In genomic region chr12:121781751-121782615, GRCh38 we compare ENCODE assay signal across 7 cellular contexts. TPM values are rescaled to one million over a fixed set of nuclear protein-coding genes. Genes with fewer than 3 reads are reported as not detected.
DNase-seq lines count a peak whose midpoint lies in the region; ATAC-seq, FAIRE-seq and TF ChIP-seq lines count a peak whose summit lies in the region.

No MANE protein-coding gene starts in this region.

- H3K9me3 Mint-ChIP-seq in WTC11, result no peaks in the 10 kb centered on the region

- POLR2A ChIA-PET in WTC11 (lab: Charles Lee), result interaction anchor here (1.0 to 1.4 kb wide), 2 partner anchors 12 to 106 kb away, joined by 3 to 7 read pairs; partner anchors contain the start of genes PSMD9 and RHOF

- DNase-seq in WTC11 (ENCODE audit: low spot score) (no peak), fibroblast of mammary gland (ENCODE audit: low read depth) (peak; percentile 63), small intestine (no peak), NCI-H748 (lab: John Stamatoyannopoulos, UW; ENCODE audit: unreplicated experiment) (no peak), DMS114 treated with DMSO at 0.1 percent for 48 hours (lab: John Stamatoyannopoulos, UW; ENCODE audit: unreplicated experiment) (no peak)

- H3K27me3 ChIP-seq in small intestine (ENCODE audit: control insufficient read depth in 2 of 2, insufficient read depth in 2 of 2, low read length in 2 of 2), result no peaks in the 10 kb centered on the region

- peaks cover 11% of the 10 kb centered on the region for H3K36me3 Mint-ChIP-seq in WTC11

- H3K27ac ChIP-seq in small intestine (ENCODE audit: low read depth in 1 of 2, low read length in 1 of 2), result peak overlapping the region; percentile 17 to 45

- CTCF ChIA-PET in WTC11 (lab: Charles Lee), result interaction anchor here (0.6 to 15.3 kb wide), 7 partner anchors 9 to 432 kb away, joined by 3 to 227 read pairs (median 3); partner anchors contain the start of genes RHOF and TMEM120B

- peaks cover 14% of the 10 kb centered on the region for H3K4me1 Mint-ChIP-seq in WTC11

- FAIRE-seq in small intestine (lab: Jason Lieb, UNC), result no peak

- peak overlapping the region; percentile 50; the same call in 1 of the 2 replicates for H3K27ac Mint-ChIP-seq in WTC11

- H3K4me1 ChIP-seq in small intestine (ENCODE audit: control insufficient read depth in 2 of 2, insufficient read depth in 1 of 2, low read depth in 1 of 2, low read length in 1 of 2), result peaks cover 0 to 2% of the 10 kb centered on the region in 2 donors

- ATAC-seq in GM18907 (IDR thresholded peaks at IDR 0.05; ENCODE audit: unreplicated experiment) (peak; percentile 56), HG02981 (IDR thresholded peaks at IDR 0.05; ENCODE audit: unreplicated experiment) (peak; percentile 54), WTC11 (peak; percentile 16; the same call in 1 of the 2 replicates)

- H3K36me3 ChIP-seq in small intestine (ENCODE audit: control insufficient read depth in 2 of 2, insufficient read depth in 2 of 2, low read length in 2 of 2), result peaks cover 3 to 10% of the 10 kb centered on the region in 2 donors

- TF ChIP-seq CTCF in WTC11 (IDR thresholded peaks at IDR 0.05) (no peak), fibroblast of mammary gland (conservative IDR thresholded peaks at IDR 0.05; ENCODE audit: control insufficient read depth, insufficient read depth, low read depth, low read length) (no peak)

- H3K9me3 ChIP-seq in small intestine (ENCODE audit: control insufficient read depth, low read depth), result no peaks in the 10 kb centered on the region

- 34 to 49% (median 49%) methylated on average over 21 of the region's 21 CpGs for WGBS in small intestine, 3 donors

- no peaks in the 10 kb centered on the region; the same call in 1 of the 2 replicates for H3K27me3 Mint-ChIP-seq in WTC11 (ENCODE audit: low read depth)

- H3K4me3 ChIP-seq in fibroblast of mammary gland (ENCODE audit: control insufficient read depth, low read depth, low read length) (no peak overlapping the region), small intestine (ENCODE audit: low read depth in 1 of 2, low read length in 2 of 2) (no peak overlapping the region)

- H3K4me3 Mint-ChIP-seq in WTC11, result no peak overlapping the region

TF ChIP-seq in WTC11, 78 proteins besides CTCF, POLR2A, EP300 and RAD21:
- TF ChIP-seq, protein P1, sequence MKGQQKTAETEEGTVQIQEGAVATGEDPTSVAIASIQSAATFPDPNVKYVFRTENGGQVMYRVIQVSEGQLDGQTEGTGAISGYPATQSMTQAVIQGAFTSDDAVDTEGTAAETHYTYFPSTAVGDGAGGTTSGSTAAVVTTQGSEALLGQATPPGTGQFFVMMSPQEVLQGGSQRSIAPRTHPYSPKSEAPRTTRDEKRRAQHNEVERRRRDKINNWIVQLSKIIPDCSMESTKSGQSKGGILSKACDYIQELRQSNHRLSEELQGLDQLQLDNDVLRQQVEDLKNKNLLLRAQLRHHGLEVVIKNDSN (CRISPR knock-in tag; IDR thresholded peaks at IDR 0.05), result no peak
- TF ChIP-seq, protein P2, sequence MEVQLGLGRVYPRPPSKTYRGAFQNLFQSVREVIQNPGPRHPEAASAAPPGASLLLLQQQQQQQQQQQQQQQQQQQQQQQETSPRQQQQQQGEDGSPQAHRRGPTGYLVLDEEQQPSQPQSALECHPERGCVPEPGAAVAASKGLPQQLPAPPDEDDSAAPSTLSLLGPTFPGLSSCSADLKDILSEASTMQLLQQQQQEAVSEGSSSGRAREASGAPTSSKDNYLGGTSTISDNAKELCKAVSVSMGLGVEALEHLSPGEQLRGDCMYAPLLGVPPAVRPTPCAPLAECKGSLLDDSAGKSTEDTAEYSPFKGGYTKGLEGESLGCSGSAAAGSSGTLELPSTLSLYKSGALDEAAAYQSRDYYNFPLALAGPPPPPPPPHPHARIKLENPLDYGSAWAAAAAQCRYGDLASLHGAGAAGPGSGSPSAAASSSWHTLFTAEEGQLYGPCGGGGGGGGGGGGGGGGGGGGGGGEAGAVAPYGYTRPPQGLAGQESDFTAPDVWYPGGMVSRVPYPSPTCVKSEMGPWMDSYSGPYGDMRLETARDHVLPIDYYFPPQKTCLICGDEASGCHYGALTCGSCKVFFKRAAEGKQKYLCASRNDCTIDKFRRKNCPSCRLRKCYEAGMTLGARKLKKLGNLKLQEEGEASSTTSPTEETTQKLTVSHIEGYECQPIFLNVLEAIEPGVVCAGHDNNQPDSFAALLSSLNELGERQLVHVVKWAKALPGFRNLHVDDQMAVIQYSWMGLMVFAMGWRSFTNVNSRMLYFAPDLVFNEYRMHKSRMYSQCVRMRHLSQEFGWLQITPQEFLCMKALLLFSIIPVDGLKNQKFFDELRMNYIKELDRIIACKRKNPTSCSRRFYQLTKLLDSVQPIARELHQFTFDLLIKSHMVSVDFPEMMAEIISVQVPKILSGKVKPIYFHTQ (CRISPR knock-in tag; IDR thresholded peaks at IDR 0.05), result no peak
- TF ChIP-seq, protein P3, sequence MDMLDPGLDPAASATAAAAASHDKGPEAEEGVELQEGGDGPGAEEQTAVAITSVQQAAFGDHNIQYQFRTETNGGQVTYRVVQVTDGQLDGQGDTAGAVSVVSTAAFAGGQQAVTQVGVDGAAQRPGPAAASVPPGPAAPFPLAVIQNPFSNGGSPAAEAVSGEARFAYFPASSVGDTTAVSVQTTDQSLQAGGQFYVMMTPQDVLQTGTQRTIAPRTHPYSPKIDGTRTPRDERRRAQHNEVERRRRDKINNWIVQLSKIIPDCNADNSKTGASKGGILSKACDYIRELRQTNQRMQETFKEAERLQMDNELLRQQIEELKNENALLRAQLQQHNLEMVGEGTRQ (CRISPR knock-in tag; IDR thresholded peaks at IDR 0.05), result no peak
- TF ChIP-seq CREB1 (CRISPR knock-in tag; IDR thresholded peaks at IDR 0.05), result no peak
- no peak for TF ChIP-seq TP53 (CRISPR knock-in tag; IDR thresholded peaks at IDR 0.05)
- TF ChIP-seq, protein P4, sequence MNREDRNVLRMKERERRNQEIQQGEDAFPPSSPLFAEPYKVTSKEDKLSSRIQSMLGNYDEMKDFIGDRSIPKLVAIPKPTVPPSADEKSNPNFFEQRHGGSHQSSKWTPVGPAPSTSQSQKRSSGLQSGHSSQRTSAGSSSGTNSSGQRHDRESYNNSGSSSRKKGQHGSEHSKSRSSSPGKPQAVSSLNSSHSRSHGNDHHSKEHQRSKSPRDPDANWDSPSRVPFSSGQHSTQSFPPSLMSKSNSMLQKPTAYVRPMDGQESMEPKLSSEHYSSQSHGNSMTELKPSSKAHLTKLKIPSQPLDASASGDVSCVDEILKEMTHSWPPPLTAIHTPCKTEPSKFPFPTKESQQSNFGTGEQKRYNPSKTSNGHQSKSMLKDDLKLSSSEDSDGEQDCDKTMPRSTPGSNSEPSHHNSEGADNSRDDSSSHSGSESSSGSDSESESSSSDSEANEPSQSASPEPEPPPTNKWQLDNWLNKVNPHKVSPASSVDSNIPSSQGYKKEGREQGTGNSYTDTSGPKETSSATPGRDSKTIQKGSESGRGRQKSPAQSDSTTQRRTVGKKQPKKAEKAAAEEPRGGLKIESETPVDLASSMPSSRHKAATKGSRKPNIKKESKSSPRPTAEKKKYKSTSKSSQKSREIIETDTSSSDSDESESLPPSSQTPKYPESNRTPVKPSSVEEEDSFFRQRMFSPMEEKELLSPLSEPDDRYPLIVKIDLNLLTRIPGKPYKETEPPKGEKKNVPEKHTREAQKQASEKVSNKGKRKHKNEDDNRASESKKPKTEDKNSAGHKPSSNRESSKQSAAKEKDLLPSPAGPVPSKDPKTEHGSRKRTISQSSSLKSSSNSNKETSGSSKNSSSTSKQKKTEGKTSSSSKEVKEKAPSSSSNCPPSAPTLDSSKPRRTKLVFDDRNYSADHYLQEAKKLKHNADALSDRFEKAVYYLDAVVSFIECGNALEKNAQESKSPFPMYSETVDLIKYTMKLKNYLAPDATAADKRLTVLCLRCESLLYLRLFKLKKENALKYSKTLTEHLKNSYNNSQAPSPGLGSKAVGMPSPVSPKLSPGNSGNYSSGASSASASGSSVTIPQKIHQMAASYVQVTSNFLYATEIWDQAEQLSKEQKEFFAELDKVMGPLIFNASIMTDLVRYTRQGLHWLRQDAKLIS (CRISPR knock-in tag; IDR thresholded peaks at IDR 0.05; ENCODE audit: borderline replicate concordance), result no peak
- no peak for TF ChIP-seq MYBL2 (CRISPR knock-in tag; IDR thresholded peaks at IDR 0.05)
- TF ChIP-seq ZMAT4 (CRISPR knock-in tag; IDR thresholded peaks at IDR 0.05), result no peak
- no peak for TF ChIP-seq RELA (CRISPR knock-in tag; IDR thresholded peaks at IDR 0.05; ENCODE audit: borderline replicate concordance)
- no peak for TF ChIP-seq MXD4 (CRISPR knock-in tag; IDR thresholded peaks at IDR 0.05; ENCODE audit: borderline replicate concordance)
- TF ChIP-seq SMAD4 (CRISPR knock-in tag; IDR thresholded peaks at IDR 0.05), result no peak
- TF ChIP-seq FOXP4 (CRISPR knock-in tag; IDR thresholded peaks at IDR 0.05), result no peak

RNA-seq across cellular contexts. Expression of gene RHOF, which starts 11.5 kb away (rescaled TPM):
- 35.8 to 45.3 TPM (median 36.2 TPM) in 3 replicates for total RNA-seq in WTC11 (2021)
- 10 to 100 TPM; 13.3 to 75.9 (median 44.5) TPM for polyA plus RNA-seq in small intestine

RNA-seq across cellular contexts. Expression of gene SETD1B, which starts 21.8 kb away (rescaled TPM):
- 18.0 to 19.5 TPM (median 18.4 TPM) in 3 replicates for total RNA-seq in WTC11 (2021)
- polyA plus RNA-seq in small intestine, result 1 to 10 TPM; 3.6 to 9.4 (median 3.8) TPM
